ENCODE assay signal across 18 cellular contexts in the genomic region with DNA sequence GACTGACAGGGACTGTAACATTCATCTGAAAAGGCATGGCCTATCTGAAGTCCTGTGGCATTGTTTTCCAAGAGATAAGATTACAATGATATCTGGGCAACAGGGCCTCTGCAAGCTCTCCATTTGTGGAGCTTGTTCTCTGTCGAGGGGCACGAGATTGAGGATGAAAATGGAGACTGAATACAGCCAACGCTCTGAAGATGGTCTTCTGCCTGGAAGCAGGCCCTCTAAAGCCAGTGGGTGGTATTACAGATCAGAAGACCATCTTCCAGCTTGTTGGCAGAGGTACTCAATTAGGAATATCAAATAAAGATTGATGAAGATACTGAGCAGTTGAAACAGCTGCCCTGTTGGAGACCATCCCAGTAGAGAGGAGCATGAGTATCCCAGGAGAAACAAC.
DNase-seq lines count a peak whose midpoint lies in the region; ATAC-seq, FAIRE-seq and TF ChIP-seq lines count a peak whose summit lies in the region.
"Had no signal": no experiment of that assay in that cellular context is flagged by ENCODE, and none has a peak within 500 bp of the region (broad histone marks: within the 10 kb centered on the region; RNA-seq: fewer than 3 reads in every experiment).

No MANE protein-coding gene starts in this region.

- ATAC-seq in HG03064 (IDR thresholded peaks at IDR 0.05; ENCODE audit: low read depth, unreplicated experiment) (peak; percentile 71), GM18873 (IDR thresholded peaks at IDR 0.05; ENCODE audit: low FRiP score, unreplicated experiment) (no peak), HG03108 (IDR thresholded peaks at IDR 0.05; ENCODE audit: unreplicated experiment) (no peak)
- ATAC-seq: body of pancreas, gastroesophageal sphincter, PC-3 had no signal

- DNase-seq in GM19239 (ENCODE audit: insufficient read length, low spot score), result no peak
- DNase-seq in SK-N-DZ (ENCODE audit: low spot score), result peak; percentile 16
- DNase-seq in activated effector memory CD4-positive, alpha-beta T cell treated with anti-CD3 and anti-CD28 coated beads, Interleukin-2, amount 50 U/mL, for 16 hours, result no peak
- DNase-seq in HUDEP-2 (lab: John Stamatoyannopoulos, UW; ENCODE audit: unreplicated experiment in 76 of 76), result no peak
- DNase-seq: activated CD4-positive, alpha-beta T cell treated with anti-CD3 and anti-CD28 coated beads, Interleukin-2, amount 50 U/mL, for 48 hours; activated gamma-delta T cell treated with Interleukin-2 at 50 U/mL for 16 hours; body of pancreas; DMS79 treated with DMSO at 0.1 percent for 48 hours; H7; kidney; NCI-H2107; PC-3; stimulated activated CD4-positive, alpha-beta T cell treated with anti-CD3 and anti-CD28 coated beads, Interleukin-2, amount 100 ng/mL, for 24 hours had no signal

- H3K9me3 ChIP-seq in DOHH2 (ENCODE audit: control insufficient read depth, insufficient read depth, low read length), result no peaks in the 10 kb centered on the region
- H3K9me3 ChIP-seq: body of pancreas, gastroesophageal sphincter had no signal

- no peaks in the 10 kb centered on the region for H3K4me1 ChIP-seq in DOHH2 (ENCODE audit: control insufficient read depth, low read length)
- H3K4me1 ChIP-seq: body of pancreas had no signal

- H3K36me3 ChIP-seq in DOHH2 (ENCODE audit: control insufficient read depth, low read length), result no peaks in the 10 kb centered on the region
- H3K36me3 ChIP-seq: gastroesophageal sphincter had no signal

- no peak overlapping the region for H3K4me3 ChIP-seq in DOHH2 (ENCODE audit: low read length)
- H3K4me3 ChIP-seq: body of pancreas, gastroesophageal sphincter had no signal

- H3K27me3 ChIP-seq in DOHH2 (ENCODE audit: control insufficient read depth, low read length), result no peaks in the 10 kb centered on the region
- H3K27me3 ChIP-seq: body of pancreas, gastroesophageal sphincter had no signal

- TF ChIP-seq CTCF in DOHH2 (IDR thresholded peaks at IDR 0.05; ENCODE audit: low read depth, low read length, poor library complexity, severe bottlenecking), result peak; percentile 28

- H3K79me2 ChIP-seq in DOHH2 (ENCODE audit: control insufficient read depth, low read length), result no peaks in the 10 kb centered on the region

- no peak overlapping the region for H3K4me2 ChIP-seq in DOHH2 (ENCODE audit: low read length)

- no peaks in the 10 kb centered on the region for H3K9me2 ChIP-seq in DOHH2 (replicated peaks; ENCODE audit: control insufficient read depth, low read length)

- H3K27ac ChIP-seq in DOHH2 (ENCODE audit: low read depth, low read length), result no peak overlapping the region
- H3K27ac ChIP-seq: body of pancreas, gastroesophageal sphincter had no signal

- no peaks in the 10 kb centered on the region for H3F3A ChIP-seq in DOHH2 (ENCODE audit: control insufficient read depth, insufficient read depth)

- no peaks in the 10 kb centered on the region for H4K20me1 ChIP-seq in DOHH2 (ENCODE audit: control insufficient read depth, insufficient read depth, low read depth, low read length)

- FAIRE-seq in GM19239 (lab: Jason Lieb, UNC), result peak; percentile 69
- FAIRE-seq: kidney had no signal
